13 cellular contexts compared by ENCODE assay signal in genomic region chr16:89446136-89446974, GRCh38. TPM values are rescaled to one million over a fixed set of nuclear protein-coding genes. Genes with fewer than 3 reads are reported as not detected.
A peak's percentile ranks its signal among the peaks of the same experiment; 100 is the strongest.
DNase-seq lines count a peak whose midpoint lies in the region; ATAC-seq and TF ChIP-seq lines count a peak whose summit lies in the region.
"Had no signal": no experiment of that assay in that cellular context is flagged by ENCODE, and none has a peak within 500 bp of the region (broad histone marks: within the 10 kb centered on the region; RNA-seq: fewer than 3 reads in every experiment).

No MANE protein-coding gene starts in this region.

- no peaks in the 10 kb centered on the region for H3K36me3 ChIP-seq in left ventricle myocardium inferior
- H3K36me3 ChIP-seq: SJSA1, uterus had no signal

- H3K27ac ChIP-seq in left ventricle myocardium inferior (replicated peaks): peak overlapping the region; percentile 59
- H3K27ac ChIP-seq: SJSA1, uterus had no signal

- H3K4me3 Mint-ChIP-seq in activated CD4-positive, alpha-beta memory T cell treated with anti-CD3 and anti-CD28 coated beads for 36 hours: no peak overlapping the region

- H3K9me3 Mint-ChIP-seq in activated CD4-positive, alpha-beta memory T cell treated with anti-CD3 and anti-CD28 coated beads for 36 hours: no peaks in the 10 kb centered on the region

- no peak overlapping the region for H3K4me3 ChIP-seq in left ventricle myocardium inferior
- H3K4me3 ChIP-seq: dorsolateral prefrontal cortex, SJSA1, uterus had no signal

- TF ChIP-seq CTCF in left ventricle myocardium inferior (IDR thresholded peaks at IDR 0.05; ENCODE audit: borderline replicate concordance): no peak

- CTCF ChIA-PET in activated CD4-positive, alpha-beta memory T cell treated with anti-CD3 and anti-CD28 coated beads for 36 hours (lab: Charles Lee): interaction anchor here (0.6 to 1.4 kb wide), 2 partner anchors 62 to 114 kb away, joined by 3 to 8 read pairs; partner anchors contain the start of gene SPG7

- DNase-seq in activated gamma-delta T cell treated with Interleukin-2 at 50 U/mL for 16 hours (peak; percentile 38), activated gamma-delta T cell (lab: John Stamatoyannopoulos, UW) (no peak), left ventricle myocardium inferior (no peak), islet precursor cell (no peak)
- peak; percentile 55 for DNase-seq in activated CD4-positive, alpha-beta memory T cell treated with anti-CD3 and anti-CD28 coated beads for 36 hours
- DNase-seq in stimulated activated naive CD8-positive, alpha-beta T cell treated with anti-CD3 and anti-CD28 coated beads, Interleukin-15, Interleukin-2, amounts not matched to agents 100 U/mL and 50 U/mL, for 24 hours: peak; percentile 38
- DNase-seq in NK-92 treated with Interleukin-12 subunit alpha and Interleukin-12 subunit beta, amount 100 ng/mL, for 24 hours (lab: John Stamatoyannopoulos, UW): no peak
- DNase-seq: AML-193, hippocampal formation, uterus had no signal

- peak; percentile 48 for ATAC-seq in stimulated activated naive CD8-positive, alpha-beta T cell treated with anti-CD3 and anti-CD28 coated beads, Interleukin-15, Interleukin-2, amounts not matched to agents 100 U/mL and 50 U/mL, for 24 hours
- no peak for ATAC-seq in GM18861 (IDR thresholded peaks at IDR 0.05; ENCODE audit: unreplicated experiment)

- peak overlapping the region; percentile 86 for H3K27ac Mint-ChIP-seq in activated CD4-positive, alpha-beta memory T cell treated with anti-CD3 and anti-CD28 coated beads for 36 hours

- no peaks in the 10 kb centered on the region for H3K27me3 ChIP-seq in left ventricle myocardium inferior (ENCODE audit: low read depth)
- H3K27me3 ChIP-seq: dorsolateral prefrontal cortex, SJSA1, uterus had no signal

- intact Hi-C loops in activated CD4-positive, alpha-beta memory T cell treated with anti-CD3 and anti-CD28 coated beads for 36 hours (cut with micrococcal nuclease): no loop called here
- intact Hi-C loops in left ventricle myocardium inferior (cut with micrococcal nuclease): no loop called here

- POLR2A ChIA-PET in activated CD4-positive, alpha-beta memory T cell treated with anti-CD3 and anti-CD28 coated beads for 36 hours (lab: Charles Lee): interaction anchor here (0.7 to 1.3 kb wide), 2 partner anchors 23 to 67 kb away, joined by 3 to 8 read pairs; no protein-coding TSS in a partner anchor

- peaks cover 90% of the 10 kb centered on the region for H3K4me1 Mint-ChIP-seq in activated CD4-positive, alpha-beta memory T cell treated with anti-CD3 and anti-CD28 coated beads for 36 hours (ENCODE audit: low read depth)

- no peaks in the 10 kb centered on the region for H3K36me3 Mint-ChIP-seq in activated CD4-positive, alpha-beta memory T cell treated with anti-CD3 and anti-CD28 coated beads for 36 hours

- H3K27me3 Mint-ChIP-seq in activated CD4-positive, alpha-beta memory T cell treated with anti-CD3 and anti-CD28 coated beads for 36 hours: no peaks in the 10 kb centered on the region

- peaks cover 99% of the 10 kb centered on the region for H3K4me1 ChIP-seq in left ventricle myocardium inferior

- H3K9me3 ChIP-seq in left ventricle myocardium inferior (replicated peaks): no peaks in the 10 kb centered on the region
- H3K9me3 ChIP-seq: SJSA1, uterus had no signal

RNA-seq across cellular contexts. Expression of gene ANKRD11, which starts 44.0 kb away (rescaled TPM):
- total RNA-seq in activated CD4-positive, alpha-beta memory T cell treated with anti-CD3 and anti-CD28 coated beads for 36 hours: 100 to 1,000 TPM; 126 to 133 TPM
- total RNA-seq in left ventricle myocardium inferior: 63.8 TPM

Comparison
In these comparisons a context has a peak if more than half of its experiments do, and no peak if none do; other contexts are left out.
1. DNase-seq: peak in activated gamma-delta T cell treated with Interleukin-2 at 50 U/mL for 16 hours (single experiment), activated CD4-positive, alpha-beta memory T cell treated with anti-CD3 and anti-CD28 coated beads for 36 hours (single experiment) and stimulated activated naive CD8-positive, alpha-beta T cell treated with anti-CD3 and anti-CD28 coated beads, Interleukin-15, Interleukin-2, amounts not matched to agents 100 U/mL and 50 U/mL, for 24 hours (single experiment); none in activated gamma-delta T cell (single experiment), left ventricle myocardium inferior (single experiment), islet precursor cell (single experiment) and NK-92 treated with Interleukin-12 subunit alpha and Interleukin-12 subunit beta, amount 100 ng/mL, for 24 hours (single experiment).